1 cellular context compared by ENCODE assay signal in genomic region chr7:156139112-156139511, GRCh38.
A peak's percentile ranks its signal among the peaks of the same experiment; 100 is the strongest.
TF ChIP-seq lines count a peak whose summit lies in the region.

No MANE protein-coding gene starts in this region.

TF ChIP-seq in K562, 482 proteins besides CTCF, POLR2A, EP300 and RAD21:
- TF ChIP-seq RAD51 (IDR thresholded peaks at IDR 0.05; ENCODE audit: borderline replicate concordance, low read depth) (peak; percentile 13; the same call in 1 of the 2 replicates), CREM (IDR thresholded peaks at IDR 0.05; ENCODE audit: low read depth) (no peak), CBX8 (IDR thresholded peaks at IDR 0.05; ENCODE audit: borderline replicate concordance, extremely low read depth, low read depth, low read length, poor library complexity, severe bottlenecking) (no peak), NR2C2 (CRISPR knock-in tag; IDR thresholded peaks at IDR 0.05) (no peak), NR2C2 (tag; IDR thresholded peaks at IDR 0.05) (no peak), TCFL5 (CRISPR knock-in tag; conservative IDR thresholded peaks at IDR 0.05) (no peak), TEAD1 (CRISPR knock-in tag; IDR thresholded peaks at IDR 0.05) (no peak), DMBX1 (CRISPR knock-in tag; IDR thresholded peaks at IDR 0.05; ENCODE audit: borderline replicate concordance) (no peak), HEY1 (CRISPR knock-in tag; IDR thresholded peaks at IDR 0.05; ENCODE audit: borderline replicate concordance) (no peak), PHF20 (IDR thresholded peaks at IDR 0.05; ENCODE audit: partially characterized antibody) (no peak), ZNF263 (CRISPR knock-in tag; IDR thresholded peaks at IDR 0.05; ENCODE audit: borderline replicate concordance) (no peak), KDM1A (IDR thresholded peaks at IDR 0.05) (no peak), HMG20B (CRISPR knock-in tag; IDR thresholded peaks at IDR 0.05) (no peak), USF2 (CRISPR knock-in tag; IDR thresholded peaks at IDR 0.05) (peak; percentile 25; the same call in 1 of the 2 replicates), HDAC1 (IDR thresholded peaks at IDR 0.05) (no peak), MEF2A (IDR thresholded peaks at IDR 0.05; ENCODE audit: control insufficient read depth, low read depth, low read length) (no peak), OTX1 (CRISPR knock-in tag; IDR thresholded peaks at IDR 0.05) (no peak), TCF15 (CRISPR knock-in tag; IDR thresholded peaks at IDR 0.05) (no peak), MYC (IDR thresholded peaks at IDR 0.05; ENCODE audit: low read depth, low read length) (no peak), MYC (CRISPR knock-in tag; IDR thresholded peaks at IDR 0.05; ENCODE audit: borderline replicate concordance, low read depth) (no peak), ZBTB8A (IDR thresholded peaks at IDR 0.05; ENCODE audit: partially characterized antibody) (no peak), CEBPZ (IDR thresholded peaks at IDR 0.05; ENCODE audit: borderline replicate concordance, low read depth, low read length) (no peak), ATF6 (CRISPR knock-in tag; IDR thresholded peaks at IDR 0.05) (no peak)
- TF ChIP-seq, protein P1, sequence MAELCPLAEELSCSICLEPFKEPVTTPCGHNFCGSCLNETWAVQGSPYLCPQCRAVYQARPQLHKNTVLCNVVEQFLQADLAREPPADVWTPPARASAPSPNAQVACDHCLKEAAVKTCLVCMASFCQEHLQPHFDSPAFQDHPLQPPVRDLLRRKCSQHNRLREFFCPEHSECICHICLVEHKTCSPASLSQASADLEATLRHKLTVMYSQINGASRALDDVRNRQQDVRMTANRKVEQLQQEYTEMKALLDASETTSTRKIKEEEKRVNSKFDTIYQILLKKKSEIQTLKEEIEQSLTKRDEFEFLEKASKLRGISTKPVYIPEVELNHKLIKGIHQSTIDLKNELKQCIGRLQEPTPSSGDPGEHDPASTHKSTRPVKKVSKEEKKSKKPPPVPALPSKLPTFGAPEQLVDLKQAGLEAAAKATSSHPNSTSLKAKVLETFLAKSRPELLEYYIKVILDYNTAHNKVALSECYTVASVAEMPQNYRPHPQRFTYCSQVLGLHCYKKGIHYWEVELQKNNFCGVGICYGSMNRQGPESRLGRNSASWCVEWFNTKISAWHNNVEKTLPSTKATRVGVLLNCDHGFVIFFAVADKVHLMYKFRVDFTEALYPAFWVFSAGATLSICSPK (IDR thresholded peaks at IDR 0.05; ENCODE audit: borderline replicate concordance) = no peak
- TF ChIP-seq, protein P2, sequence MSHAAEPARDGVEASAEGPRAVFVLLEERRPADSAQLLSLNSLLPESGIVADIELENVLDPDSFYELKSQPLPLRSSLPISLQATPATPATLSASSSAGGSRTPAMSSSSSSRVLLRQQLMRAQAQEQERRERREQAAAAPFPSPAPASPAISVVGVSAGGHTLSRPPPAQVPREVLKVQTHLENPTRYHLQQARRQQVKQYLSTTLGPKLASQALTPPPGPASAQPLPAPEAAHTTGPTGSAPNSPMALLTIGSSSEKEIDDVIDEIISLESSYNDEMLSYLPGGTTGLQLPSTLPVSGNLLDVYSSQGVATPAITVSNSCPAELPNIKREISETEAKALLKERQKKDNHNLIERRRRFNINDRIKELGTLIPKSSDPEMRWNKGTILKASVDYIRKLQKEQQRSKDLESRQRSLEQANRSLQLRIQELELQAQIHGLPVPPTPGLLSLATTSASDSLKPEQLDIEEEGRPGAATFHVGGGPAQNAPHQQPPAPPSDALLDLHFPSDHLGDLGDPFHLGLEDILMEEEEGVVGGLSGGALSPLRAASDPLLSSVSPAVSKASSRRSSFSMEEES (CRISPR knock-in tag; IDR thresholded peaks at IDR 0.05) = peak; percentile 61
- TF ChIP-seq, protein P3, sequence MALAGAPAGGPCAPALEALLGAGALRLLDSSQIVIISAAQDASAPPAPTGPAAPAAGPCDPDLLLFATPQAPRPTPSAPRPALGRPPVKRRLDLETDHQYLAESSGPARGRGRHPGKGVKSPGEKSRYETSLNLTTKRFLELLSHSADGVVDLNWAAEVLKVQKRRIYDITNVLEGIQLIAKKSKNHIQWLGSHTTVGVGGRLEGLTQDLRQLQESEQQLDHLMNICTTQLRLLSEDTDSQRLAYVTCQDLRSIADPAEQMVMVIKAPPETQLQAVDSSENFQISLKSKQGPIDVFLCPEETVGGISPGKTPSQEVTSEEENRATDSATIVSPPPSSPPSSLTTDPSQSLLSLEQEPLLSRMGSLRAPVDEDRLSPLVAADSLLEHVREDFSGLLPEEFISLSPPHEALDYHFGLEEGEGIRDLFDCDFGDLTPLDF (CRISPR knock-in tag; IDR thresholded peaks at IDR 0.05) = no peak
- TF ChIP-seq, protein P4, sequence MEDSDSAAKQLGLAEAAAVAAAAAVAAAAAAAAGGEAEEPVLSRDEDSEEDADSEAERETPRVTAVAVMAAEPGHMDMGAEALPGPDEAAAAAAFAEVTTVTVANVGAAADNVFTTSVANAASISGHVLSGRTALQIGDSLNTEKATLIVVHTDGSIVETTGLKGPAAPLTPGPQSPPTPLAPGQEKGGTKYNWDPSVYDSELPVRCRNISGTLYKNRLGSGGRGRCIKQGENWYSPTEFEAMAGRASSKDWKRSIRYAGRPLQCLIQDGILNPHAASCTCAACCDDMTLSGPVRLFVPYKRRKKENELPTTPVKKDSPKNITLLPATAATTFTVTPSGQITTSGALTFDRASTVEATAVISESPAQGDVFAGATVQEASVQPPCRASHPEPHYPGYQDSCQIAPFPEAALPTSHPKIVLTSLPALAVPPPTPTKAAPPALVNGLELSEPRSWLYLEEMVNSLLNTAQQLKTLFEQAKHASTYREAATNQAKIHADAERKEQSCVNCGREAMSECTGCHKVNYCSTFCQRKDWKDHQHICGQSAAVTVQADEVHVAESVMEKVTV (CRISPR knock-in tag; IDR thresholded peaks at IDR 0.05) = no peak
